21 cellular contexts compared by ENCODE assay signal in the genomic region with DNA sequence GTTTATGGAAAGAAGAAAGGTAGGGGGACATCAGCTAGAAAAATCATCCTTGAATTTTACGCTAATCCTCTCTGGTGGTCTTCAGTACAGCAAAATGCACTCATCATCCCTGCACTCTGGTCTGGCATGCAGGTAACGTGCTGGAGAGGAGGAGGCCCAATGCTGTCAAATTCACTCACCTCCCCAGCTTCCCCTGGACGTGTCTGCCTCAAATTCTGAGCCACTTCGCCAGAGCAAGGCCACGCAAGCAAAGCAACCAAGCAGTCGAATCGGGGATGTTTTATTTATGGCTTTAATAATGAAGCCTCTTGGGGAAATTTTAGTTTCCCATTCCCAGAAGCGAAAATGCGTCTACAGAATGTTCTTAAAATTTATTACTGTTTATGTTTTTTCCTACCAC.
DNase-seq lines count a peak whose midpoint lies in the region; ATAC-seq and TF ChIP-seq lines count a peak whose summit lies in the region.
"Had no signal": no experiment of that assay in that cellular context is flagged by ENCODE, and none has a peak within 500 bp of the region (broad histone marks: within the 10 kb centered on the region; RNA-seq: fewer than 3 reads in every experiment).

No MANE protein-coding gene starts in this region.

- TF ChIP-seq CTCF in right atrium auricular region (IDR thresholded peaks at IDR 0.05) (no peak), endodermal cell (conservative IDR thresholded peaks at IDR 0.05) (no peak), osteocyte (IDR thresholded peaks at IDR 0.05) (no peak)

- H3K36me3 Mint-ChIP-seq in endodermal cell (ENCODE audit: low read depth) (peaks cover 30% of the 10 kb centered on the region), osteocyte (ENCODE audit: unreplicated experiment) (peaks cover 15% of the 10 kb centered on the region)

- intact Hi-C loops in Right ventricle myocardium inferior (cut with DNase I) = no loop called here

- H3K4me3 Mint-ChIP-seq in endodermal cell (no peak overlapping the region), osteocyte (ENCODE audit: unreplicated experiment) (no peak overlapping the region)
- H3K4me3 Mint-ChIP-seq: activated CD8-positive, alpha-beta memory T cell treated with anti-CD3 and anti-CD28 coated beads, Interleukin-2, amount 10 ng/mL, durations not matched to agents 7 days and 5 days; activated naive CD8-positive, alpha-beta T cell treated with anti-CD3 and anti-CD28 coated beads, Interleukin-2, amount 10 ng/mL, durations not matched to agents 7 days and 5 days; activated T-helper 17 cell treated with anti-CD3 and anti-CD28 coated beads, Interleukin-2, amount 50 U/mL, for 72 hours; stimulated activated naive CD8-positive, alpha-beta T cell treated with anti-CD3 and anti-CD28 coated beads, Interleukin-15, Interleukin-2, amounts not matched to agents 100 ng/mL and 50 ng/mL, for 24 hours had no signal

- H3K27me3 Mint-ChIP-seq in endodermal cell (ENCODE audit: insufficient read depth) (peaks cover 2% of the 10 kb centered on the region), osteocyte (ENCODE audit: unreplicated experiment) (no peaks in the 10 kb centered on the region)
- H3K27me3 Mint-ChIP-seq: activated CD8-positive, alpha-beta memory T cell treated with anti-CD3 and anti-CD28 coated beads, Interleukin-2, amount 10 ng/mL, durations not matched to agents 7 days and 5 days; activated naive CD8-positive, alpha-beta T cell treated with anti-CD3 and anti-CD28 coated beads, Interleukin-2, amount 10 ng/mL, durations not matched to agents 7 days and 5 days; activated T-helper 17 cell treated with anti-CD3 and anti-CD28 coated beads, Interleukin-2, amount 50 U/mL, for 72 hours; stimulated activated naive CD8-positive, alpha-beta T cell treated with anti-CD3 and anti-CD28 coated beads, Interleukin-15, Interleukin-2, amounts not matched to agents 100 ng/mL and 50 ng/mL, for 24 hours had no signal

- H3K9me3 Mint-ChIP-seq in endodermal cell (peaks cover 20% of the 10 kb centered on the region), osteocyte (ENCODE audit: unreplicated experiment) (no peaks in the 10 kb centered on the region)
- H3K9me3 Mint-ChIP-seq: stimulated activated naive CD8-positive, alpha-beta T cell treated with anti-CD3 and anti-CD28 coated beads, Interleukin-15, Interleukin-2, amounts not matched to agents 100 ng/mL and 50 ng/mL, for 24 hours had no signal

- ATAC-seq in Right ventricle myocardium inferior (no peak), HG03045 (IDR thresholded peaks at IDR 0.05; ENCODE audit: unreplicated experiment) (no peak), GM19452 (IDR thresholded peaks at IDR 0.05; ENCODE audit: unreplicated experiment) (no peak)
- ATAC-seq: activated CD8-positive, alpha-beta memory T cell treated with anti-CD3 and anti-CD28 coated beads, Interleukin-2, amount 10 ng/mL, durations not matched to agents 7 days and 5 days; activated T-helper 17 cell treated with anti-CD3 and anti-CD28 coated beads, Interleukin-2, amount 50 U/mL, for 72 hours; Panc1 had no signal

- WGBS in endodermal cell (ENCODE audit: insufficient coverage in 1 of 2, insufficient read length in 1 of 2), 2 experiments = 94 to 97% methylated on average over 7 to 9 of the region's 9 CpGs

- H3K9ac ChIP-seq in endodermal cell (ENCODE audit: extremely low read depth, low read length, poor library complexity, severe bottlenecking) = no peak overlapping the region

- peak overlapping the region; percentile 35 to 71 for H3K27ac ChIP-seq in right atrium auricular region
- H3K27ac ChIP-seq in endodermal cell (ENCODE audit: low read depth, low read length) = peak overlapping the region; percentile 12
- H3K27ac ChIP-seq: HL-60 had no signal

- peaks cover 0 to 33% of the 10 kb centered on the region in 2 donors for H3K4me1 ChIP-seq in right atrium auricular region
- peaks cover 5% of the 10 kb centered on the region for H3K4me1 ChIP-seq in endodermal cell (ENCODE audit: control insufficient read depth, insufficient read depth, low read length)

- H3K27me3 ChIP-seq in right atrium auricular region (no peaks in the 10 kb centered on the region), endodermal cell (ENCODE audit: control insufficient read depth, insufficient read depth, low read length, poor library complexity, severe bottlenecking) (no peaks in the 10 kb centered on the region)

- H3K36me3 ChIP-seq in right atrium auricular region = no peaks in the 10 kb centered on the region
- peaks cover 44% of the 10 kb centered on the region for H3K36me3 ChIP-seq in endodermal cell (ENCODE audit: control insufficient read depth, insufficient read depth, low read length)

- H3K4me3 ChIP-seq in right atrium auricular region = no peak overlapping the region
- no peak overlapping the region for H3K4me3 ChIP-seq in endodermal cell (ENCODE audit: low read length)

- H3K27ac Mint-ChIP-seq in endodermal cell (no peak overlapping the region), osteocyte (ENCODE audit: unreplicated experiment) (peak overlapping the region; percentile 85)
- H3K27ac Mint-ChIP-seq: activated CD8-positive, alpha-beta memory T cell treated with anti-CD3 and anti-CD28 coated beads, Interleukin-2, amount 10 ng/mL, durations not matched to agents 7 days and 5 days; activated naive CD8-positive, alpha-beta T cell treated with anti-CD3 and anti-CD28 coated beads, Interleukin-2, amount 10 ng/mL, durations not matched to agents 7 days and 5 days; activated T-helper 17 cell treated with anti-CD3 and anti-CD28 coated beads, Interleukin-2, amount 50 U/mL, for 72 hours; stimulated activated naive CD8-positive, alpha-beta T cell treated with anti-CD3 and anti-CD28 coated beads, Interleukin-15, Interleukin-2, amounts not matched to agents 100 ng/mL and 50 ng/mL, for 24 hours had no signal

- DNase-seq in right atrium auricular region (ENCODE audit: low spot score) (no peak), Right ventricle myocardium inferior (ENCODE audit: missing footprints) (no peak), endodermal cell (no peak), osteocyte (ENCODE audit: extremely low spot score, unreplicated experiment) (no peak), cerebellar cortex (ENCODE audit: low spot score) (no peak), SIG-M5 treated with dmso at 0.1 percent for 504 hours (lab: John Stamatoyannopoulos, UW; ENCODE audit: unreplicated experiment) (no peak)
- DNase-seq: activated CD4-positive, alpha-beta T cell treated with anti-CD3 and anti-CD28 coated beads for 4 hours; activated CD8-positive, alpha-beta memory T cell treated with anti-CD3 and anti-CD28 coated beads, Interleukin-2, amount 10 ng/mL, durations not matched to agents 7 days and 5 days; activated naive CD8-positive, alpha-beta T cell treated with anti-CD3 and anti-CD28 coated beads, Interleukin-2, amount 10 ng/mL, durations not matched to agents 7 days and 5 days; effector CD8-positive, alpha-beta T cell; islet precursor cell; MM.1S; NCI-H2081 treated with DMSO at 0.1 percent for 48 hours; NCI-H82; SW 1271 had no signal

- H3K4me1 Mint-ChIP-seq in endodermal cell = peaks cover 15% of the 10 kb centered on the region
- peaks cover 26% of the 10 kb centered on the region for H3K4me1 Mint-ChIP-seq in osteocyte (ENCODE audit: unreplicated experiment)
- H3K4me1 Mint-ChIP-seq: activated T-helper 17 cell treated with anti-CD3 and anti-CD28 coated beads, Interleukin-2, amount 50 U/mL, for 72 hours had no signal

- H3K9me3 ChIP-seq in right atrium auricular region (peaks cover 0 to 8% of the 10 kb centered on the region in 2 donors), endodermal cell (ENCODE audit: control insufficient read depth, low read length) (peaks cover 20% of the 10 kb centered on the region)
